ENCODE assay signal across 8 cellular contexts in the genomic region with DNA sequence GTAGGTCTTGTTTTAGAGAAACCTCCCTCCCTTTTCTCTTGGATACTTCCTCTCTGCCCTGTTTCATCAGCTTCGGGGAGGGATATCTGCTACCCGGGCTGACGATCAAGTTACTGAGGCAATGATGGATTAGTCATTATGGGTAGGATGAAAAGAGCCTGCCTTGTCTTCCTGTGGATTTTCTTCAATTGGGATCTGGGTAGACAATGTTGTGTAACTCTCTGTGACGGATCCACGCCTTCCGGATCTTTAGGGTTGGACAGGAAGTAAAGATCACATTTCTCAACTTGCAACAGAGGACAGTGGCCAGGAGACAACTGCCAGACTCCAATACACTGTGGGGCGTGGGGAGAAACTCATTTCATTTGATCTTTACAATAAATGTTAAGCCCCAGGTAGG. TPM values are rescaled to one million over a fixed set of nuclear protein-coding genes. Genes with fewer than 3 reads are reported as not detected.
DNase-seq lines count a peak whose midpoint lies in the region; ATAC-seq lines count a peak whose summit lies in the region.

No MANE protein-coding gene starts in this region.

- no peak overlapping the region for H4K12ac ChIP-seq in trophoblast cell (ENCODE audit: low read depth, low read length)

- H2AFZ ChIP-seq in trophoblast cell (ENCODE audit: insufficient read depth, low read length, poor library complexity) = no peak overlapping the region

- no peak overlapping the region for H4K91ac ChIP-seq in trophoblast cell (ENCODE audit: low read depth, low read length)

- H2AK5ac ChIP-seq in trophoblast cell (ENCODE audit: low read length) = no peak overlapping the region

- no peak overlapping the region for H2BK12ac ChIP-seq in trophoblast cell (ENCODE audit: low read length)

- no peak overlapping the region for H2BK120ac ChIP-seq in trophoblast cell (ENCODE audit: insufficient read depth, low read length, poor library complexity)

- no peak overlapping the region for H3K4ac ChIP-seq in trophoblast cell (ENCODE audit: low read depth, low read length)

- no CpG with 5 or more reads among the region's 7 CpGs for WGBS in trophoblast cell (ENCODE audit: extremely low coverage, insufficient coverage, insufficient read length)

- H3K9me3 ChIP-seq in trophoblast cell (ENCODE audit: insufficient read depth, low read depth, low read length) = no peaks in the 10 kb centered on the region

- H3K4me2 ChIP-seq in trophoblast cell (ENCODE audit: low read length) = no peak overlapping the region

- H3K79me2 ChIP-seq in trophoblast cell (ENCODE audit: control insufficient read depth, insufficient read depth, low read length, poor library complexity) = no peaks in the 10 kb centered on the region

- no peak overlapping the region for H2BK5ac ChIP-seq in trophoblast cell (ENCODE audit: low read depth, low read length, poor library complexity)

- no peaks in the 10 kb centered on the region for H3K79me1 ChIP-seq in trophoblast cell (ENCODE audit: low read length)

- H3K18ac ChIP-seq in trophoblast cell (ENCODE audit: low read length) = no peak overlapping the region

- H3K4me3 ChIP-seq in trophoblast cell (ENCODE audit: low read depth, low read length) = no peak overlapping the region

- DNase-seq in GM03348 (ENCODE audit: low spot score) (peak; percentile 87), SIG-M5 (lab: John Stamatoyannopoulos, UW) (peak; percentile 59), fibroblast of the conjunctiva (ENCODE audit: low read depth) (peak; percentile 79), trophoblast cell (peak; percentile 52 to 73), HuH-7.5 (ENCODE audit: low spot score) (no peak), NCI-H748 treated with DMSO at 0.1 percent for 48 hours (lab: John Stamatoyannopoulos, UW) (no peak)
- DNase-seq in activated CD4-positive, alpha-beta T cell treated with anti-CD3 and anti-CD28 coated beads for 4 hours = no peak

- H3K36me3 ChIP-seq in trophoblast cell (ENCODE audit: control insufficient read depth in 1 of 2, insufficient read depth in 2 of 2, low read length in 2 of 2) = no peaks in the 10 kb centered on the region

- no peaks in the 10 kb centered on the region for H3K27me3 ChIP-seq in trophoblast cell (ENCODE audit: insufficient read depth, low read length)

- H3K23ac ChIP-seq in trophoblast cell (ENCODE audit: low read length) = no peak overlapping the region

- peaks cover 0 to 3% of the 10 kb centered on the region in 2 experiments for H3K4me1 ChIP-seq in trophoblast cell (ENCODE audit: control insufficient read depth in 1 of 2, insufficient read depth in 2 of 2, low read length in 2 of 2)

- no peak overlapping the region for H3K14ac ChIP-seq in trophoblast cell (ENCODE audit: low read length)

- no peak overlapping the region for H3K27ac ChIP-seq in trophoblast cell (ENCODE audit: low read depth, low read length)

- no peak overlapping the region for H3K9ac ChIP-seq in trophoblast cell (ENCODE audit: low read length)

- no peak for ATAC-seq in HG03139 (IDR thresholded peaks at IDR 0.05; ENCODE audit: unreplicated experiment)

- no peak overlapping the region for H4K8ac ChIP-seq in trophoblast cell (ENCODE audit: low read depth, low read length)

RNA-seq across cellular contexts. Expression of gene CHST6, which starts 11.3 kb away (rescaled TPM):
- polyA plus RNA-seq in trophoblast cell (2013) = 0.61 and 0.66 TPM in 2 replicates

RNA-seq across cellular contexts. Expression of gene CHST5, which starts 29.3 kb away (rescaled TPM):
- 0.06 and 0.07 TPM in 2 replicates for polyA plus RNA-seq in trophoblast cell (2013)

RNA-seq across cellular contexts. Expression of gene TMEM170A, which starts 42.1 kb away (rescaled TPM):
- 18.0 and 18.2 TPM in 2 replicates for polyA plus RNA-seq in trophoblast cell (2013)

RNA-seq across cellular contexts. Expression of gene TMEM231, which starts 49.5 kb away (rescaled TPM):
- 3.9 and 4.0 TPM in 2 replicates for polyA plus RNA-seq in trophoblast cell (2013)

RNA-seq across cellular contexts. Expression of gene GABARAPL2, which starts 59.6 kb away (rescaled TPM):
- 79.2 and 79.9 TPM in 2 replicates for polyA plus RNA-seq in trophoblast cell (2013)

Comparison
In these comparisons a context has a peak if more than half of its experiments do, and no peak if none do; other contexts are left out.
1. DNase-seq: peak in GM03348 (single experiment), SIG-M5 (single experiment), fibroblast of the conjunctiva (single experiment) and trophoblast cell (2 of 2); none in activated CD4-positive, alpha-beta T cell treated with anti-CD3 and anti-CD28 coated beads for 4 hours (0 of 2), HuH-7.5 (single experiment) and NCI-H748 treated with DMSO at 0.1 percent for 48 hours (single experiment).